Comparison of ENCODE assay signal across 16 cellular contexts in the genomic region with DNA sequence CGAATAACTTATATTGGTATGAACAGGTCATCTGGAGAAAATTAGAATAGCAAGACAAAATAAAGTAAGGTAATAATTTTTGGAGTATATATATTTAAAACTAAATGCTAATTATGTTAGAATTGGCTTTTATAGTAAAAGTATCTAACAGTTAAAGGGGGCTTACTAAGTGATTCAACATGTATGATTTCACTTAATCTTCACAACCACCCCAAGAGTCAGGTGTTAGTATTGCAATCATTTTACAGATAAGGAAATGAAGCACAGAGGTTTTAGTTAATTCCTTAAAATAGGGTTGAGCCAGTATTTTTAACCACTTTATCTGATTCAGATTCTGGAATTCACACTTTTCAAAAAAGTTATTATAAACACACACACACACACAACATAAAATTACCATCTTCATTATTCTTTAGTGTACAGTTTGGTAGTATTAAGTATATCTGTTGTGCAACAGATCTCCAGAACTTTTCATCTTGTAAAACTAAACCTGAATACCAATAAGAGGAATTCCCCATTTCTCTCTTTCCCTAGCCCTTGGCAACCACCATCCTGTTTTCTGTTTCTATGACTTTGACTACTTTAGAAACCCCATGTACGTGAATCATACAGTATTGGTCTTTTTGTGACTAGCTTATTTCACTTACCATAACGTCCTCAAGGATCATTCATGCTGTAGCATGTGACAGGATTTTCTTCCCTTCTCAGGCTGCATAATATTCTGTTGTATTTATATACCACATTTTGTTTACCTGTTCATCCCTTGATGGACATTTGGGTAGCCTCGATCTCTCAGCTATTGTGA. TPM values are rescaled to one million over a fixed set of nuclear protein-coding genes. Genes with fewer than 3 reads are reported as not detected.
DNase-seq lines count a peak whose midpoint lies in the region; ATAC-seq and TF ChIP-seq lines count a peak whose summit lies in the region.
"Had no signal": no experiment of that assay in that cellular context is flagged by ENCODE, and none has a peak within 500 bp of the region (broad histone marks: within the 10 kb centered on the region; RNA-seq: fewer than 3 reads in every experiment).

No MANE protein-coding gene starts in this region.

- H3K27me3 ChIP-seq in foreskin keratinocyte = no peaks in the 10 kb centered on the region
- H3K27me3 ChIP-seq: SJSA1 had no signal

- peaks cover 19% of the 10 kb centered on the region for H3K4me1 Mint-ChIP-seq in activated naive CD4-positive, alpha-beta T cell treated with anti-CD3 and anti-CD28 coated beads for 36 hours (ENCODE audit: low read depth)
- H3K4me1 Mint-ChIP-seq in stimulated activated naive CD8-positive, alpha-beta T cell treated with anti-CD3 and anti-CD28 coated beads, Interleukin-15, amount 100 ng/mL, for 72 hours = peaks cover 15% of the 10 kb centered on the region

- intact Hi-C loops in activated naive CD4-positive, alpha-beta T cell treated with anti-CD3 and anti-CD28 coated beads for 36 hours (cut with micrococcal nuclease) = loop anchor here (1.0 kb wide), 2 partner anchors 142 to 610 kb away; no protein-coding TSS in a partner anchor
- intact Hi-C loops in left cardiac atrium (cut with DNase I) = no loop called here

- no peaks in the 10 kb centered on the region for H3K9me3 Mint-ChIP-seq in activated naive CD4-positive, alpha-beta T cell treated with anti-CD3 and anti-CD28 coated beads for 36 hours
- H3K9me3 Mint-ChIP-seq in stimulated activated naive CD8-positive, alpha-beta T cell treated with anti-CD3 and anti-CD28 coated beads, Interleukin-15, amount 100 ng/mL, for 72 hours = no peaks in the 10 kb centered on the region
- H3K9me3 Mint-ChIP-seq: CD8-positive, alpha-beta T cell had no signal

- ATAC-seq in foreskin keratinocyte (peak; percentile 37), HG03025 (IDR thresholded peaks at IDR 0.05; ENCODE audit: low FRiP score, unreplicated experiment) (no peak), left cardiac atrium (no peak)
- ATAC-seq in stimulated activated naive CD8-positive, alpha-beta T cell treated with anti-CD3 and anti-CD28 coated beads, Interleukin-15, amount 100 ng/mL, for 72 hours = peak; percentile 98
- ATAC-seq: CD8-positive, alpha-beta T cell had no signal

- H3K27ac Mint-ChIP-seq in activated naive CD4-positive, alpha-beta T cell treated with anti-CD3 and anti-CD28 coated beads for 36 hours = peak overlapping the region; percentile 20
- H3K27ac Mint-ChIP-seq in stimulated activated naive CD8-positive, alpha-beta T cell treated with anti-CD3 and anti-CD28 coated beads, Interleukin-15, amount 100 ng/mL, for 72 hours = peak overlapping the region in 1 of 2 donors; percentile 13
- H3K27ac Mint-ChIP-seq: CD8-positive, alpha-beta T cell had no signal

- no peaks in the 10 kb centered on the region for H3K4me1 ChIP-seq in foreskin keratinocyte
- H3K4me1 ChIP-seq: SJSA1 had no signal

- peak; percentile 34 for DNase-seq in activated naive CD4-positive, alpha-beta T cell treated with anti-CD3 and anti-CD28 coated beads for 36 hours
- DNase-seq in activated naive CD4-positive, alpha-beta T cell treated with anti-CD3 and anti-CD28 coated beads, Interleukin-2, amount 50 U/mL, for 16 hours = no peak
- DNase-seq in MV-4-11 (lab: John Stamatoyannopoulos, UW) = peak; percentile 21
- DNase-seq in foreskin keratinocyte = peak; percentile 1 to 2
- no peak for DNase-seq in stimulated activated naive CD8-positive, alpha-beta T cell treated with anti-CD3 and anti-CD28 coated beads, Interleukin-15, amount 100 ng/mL, for 72 hours
- DNase-seq in left cardiac atrium = no peak
- no peak for DNase-seq in DMS53 treated with DMSO at 0.1 percent for 48 hours (lab: John Stamatoyannopoulos, UW; ENCODE audit: unreplicated experiment)
- DNase-seq: CD8-positive, alpha-beta T cell; Karpas-422; NCI-H1417 treated with DMSO at 0.1 percent for 48 hours; NCI-H2081; NCI-H510A treated with DMSO at 0.1 percent for 48 hours had no signal

- H3K27ac ChIP-seq in foreskin keratinocyte = no peak overlapping the region
- H3K27ac ChIP-seq: SJSA1 had no signal

- no peak for TF ChIP-seq CTCF in foreskin keratinocyte (conservative IDR thresholded peaks at IDR 0.05)

- no peaks in the 10 kb centered on the region for H3K27me3 Mint-ChIP-seq in activated naive CD4-positive, alpha-beta T cell treated with anti-CD3 and anti-CD28 coated beads for 36 hours (ENCODE audit: low read depth)
- H3K27me3 Mint-ChIP-seq in stimulated activated naive CD8-positive, alpha-beta T cell treated with anti-CD3 and anti-CD28 coated beads, Interleukin-15, amount 100 ng/mL, for 72 hours = no peaks in the 10 kb centered on the region

- no peaks in the 10 kb centered on the region for H3K36me3 Mint-ChIP-seq in activated naive CD4-positive, alpha-beta T cell treated with anti-CD3 and anti-CD28 coated beads for 36 hours (ENCODE audit: low read depth)

- H3K4me3 Mint-ChIP-seq in activated naive CD4-positive, alpha-beta T cell treated with anti-CD3 and anti-CD28 coated beads for 36 hours = no peak overlapping the region
- peak overlapping the region in 1 of 2 donors; percentile 9 for H3K4me3 Mint-ChIP-seq in stimulated activated naive CD8-positive, alpha-beta T cell treated with anti-CD3 and anti-CD28 coated beads, Interleukin-15, amount 100 ng/mL, for 72 hours
- H3K4me3 Mint-ChIP-seq: CD8-positive, alpha-beta T cell had no signal

- CTCF ChIA-PET in activated naive CD4-positive, alpha-beta T cell treated with anti-CD3 and anti-CD28 coated beads for 36 hours (lab: Charles Lee) = interaction anchor here (0.7 to 0.9 kb wide), 3 partner anchors 32 to 422 kb away, joined by 3 read pairs; no protein-coding TSS in a partner anchor

RNA-seq across cellular contexts. Expression of a gene that starts 12.5 kb away (rescaled TPM):
- total RNA-seq in activated naive CD4-positive, alpha-beta T cell treated with anti-CD3 and anti-CD28 coated beads for 36 hours = not detected
- total RNA-seq in foreskin keratinocyte (0.10 TPM in 1 of 2 replicates, not detected in the other), left cardiac atrium (100 to 1,000 TPM; 634 to 687 TPM)
- polyA plus RNA-seq in foreskin keratinocyte = 0.03 TPM in 1 of 2 replicates, not detected in the other
- total RNA-seq: CD8-positive, alpha-beta T cell; Daoy; H1 had no signal

Comparison
In these comparisons a context has a peak if more than half of its experiments do, and no peak if none do; other contexts are left out.
1. DNase-seq: peak in activated naive CD4-positive, alpha-beta T cell treated with anti-CD3 and anti-CD28 coated beads for 36 hours (single experiment), MV-4-11 (single experiment) and foreskin keratinocyte (2 of 2); none in activated naive CD4-positive, alpha-beta T cell treated with anti-CD3 and anti-CD28 coated beads, Interleukin-2, amount 50 U/mL, for 16 hours (single experiment), stimulated activated naive CD8-positive, alpha-beta T cell treated with anti-CD3 and anti-CD28 coated beads, Interleukin-15, amount 100 ng/mL, for 72 hours (0 of 2), left cardiac atrium (single experiment) and DMS53 treated with DMSO at 0.1 percent for 48 hours (single experiment).
2. ATAC-seq: peak in foreskin keratinocyte (single experiment) and stimulated activated naive CD8-positive, alpha-beta T cell treated with anti-CD3 and anti-CD28 coated beads, Interleukin-15, amount 100 ng/mL, for 72 hours (single experiment); none in HG03025 (single experiment) and left cardiac atrium (0 of 2).
3. RNA of a gene that starts 12.5 kb away (total RNA-seq): 634 to 687 TPM in left cardiac atrium; 0.10 TPM in foreskin keratinocyte and not detected in activated naive CD4-positive, alpha-beta T cell treated with anti-CD3 and anti-CD28 coated beads for 36 hours; every median in the first group is over 100 times any median in the second.